ENCODE assay signal across 1 cellular context in genomic region chr1:153919879-153920852, GRCh38.
TF ChIP-seq lines count a peak whose summit lies in the region.

No MANE protein-coding gene starts in this region.

TF ChIP-seq in endothelial cell of umbilical vein, 7 proteins besides CTCF, POLR2A, EP300 and RAD21 (continued from another document):
- TF ChIP-seq JUN (IDR thresholded peaks at IDR 0.05; ENCODE audit: borderline replicate concordance, insufficient read depth, insufficient read length, low read depth) = no peak
TF ChIP-seq in endothelial cell of umbilical vein: peak in this region for 0.
